In the genomic region with DNA sequence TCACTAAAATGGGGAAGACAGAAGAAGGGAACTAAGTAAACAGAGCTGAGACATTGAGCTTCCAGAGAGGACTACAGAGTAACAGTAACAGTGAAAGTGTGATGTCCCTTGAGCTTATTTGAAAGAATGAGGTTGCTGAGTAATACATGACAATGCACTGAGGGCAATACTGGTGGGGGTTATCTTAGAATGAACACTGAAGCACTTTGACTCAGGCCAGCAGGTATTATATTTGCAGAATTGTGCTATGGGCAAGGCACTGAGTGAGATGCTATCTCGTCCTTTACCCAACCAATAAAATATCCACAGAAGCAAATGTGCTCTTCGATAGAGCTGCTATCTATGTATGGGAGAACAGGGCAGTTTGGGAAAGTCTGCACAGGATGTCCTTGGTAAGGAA, we compare ENCODE assay signal across 19 cellular contexts.
"Had no signal": no experiment of that assay in that cellular context is flagged by ENCODE, and none has a peak within 500 bp of the region (broad histone marks: within the 10 kb centered on the region; RNA-seq: fewer than 3 reads in every experiment).

No MANE protein-coding gene starts in this region.

- H3K27me3 ChIP-seq: cardiac muscle cell, tibial artery had no signal

- DNase-seq: activated CD4-positive, alpha-beta T cell treated with anti-CD3 and anti-CD28 coated beads for 1 hour; activated CD4-positive, alpha-beta T cell treated with anti-CD3 and anti-CD28 coated beads, Interleukin-2, amount 50 U/mL, for 48 hours; activated naive CD4-positive, alpha-beta T cell; activated naive CD8-positive, alpha-beta T cell treated with anti-CD3 and anti-CD28 coated beads for 36 hours; amygdala; foreskin melanocyte; glutamatergic neuron; hippocampal formation; midbrain; nephron progenitor cell; nucleus accumbens; stimulated activated naive CD4-positive, alpha-beta T cell treated with Interleukin-2 at 50 U/mL for 16 hours; substantia nigra; tibial artery; WERI-Rb-1 had no signal

- H3K4me3 ChIP-seq: cardiac muscle cell, lung, tibial artery had no signal

- H3K9me3 ChIP-seq: tibial artery had no signal

- H3K27ac ChIP-seq: cardiac muscle cell, epithelial cell of prostate, tibial artery, WERI-Rb-1 had no signal

- H3K36me3 ChIP-seq: cardiac muscle cell, WERI-Rb-1 had no signal

- ATAC-seq: left lobe of liver had no signal
